In the genomic region with DNA sequence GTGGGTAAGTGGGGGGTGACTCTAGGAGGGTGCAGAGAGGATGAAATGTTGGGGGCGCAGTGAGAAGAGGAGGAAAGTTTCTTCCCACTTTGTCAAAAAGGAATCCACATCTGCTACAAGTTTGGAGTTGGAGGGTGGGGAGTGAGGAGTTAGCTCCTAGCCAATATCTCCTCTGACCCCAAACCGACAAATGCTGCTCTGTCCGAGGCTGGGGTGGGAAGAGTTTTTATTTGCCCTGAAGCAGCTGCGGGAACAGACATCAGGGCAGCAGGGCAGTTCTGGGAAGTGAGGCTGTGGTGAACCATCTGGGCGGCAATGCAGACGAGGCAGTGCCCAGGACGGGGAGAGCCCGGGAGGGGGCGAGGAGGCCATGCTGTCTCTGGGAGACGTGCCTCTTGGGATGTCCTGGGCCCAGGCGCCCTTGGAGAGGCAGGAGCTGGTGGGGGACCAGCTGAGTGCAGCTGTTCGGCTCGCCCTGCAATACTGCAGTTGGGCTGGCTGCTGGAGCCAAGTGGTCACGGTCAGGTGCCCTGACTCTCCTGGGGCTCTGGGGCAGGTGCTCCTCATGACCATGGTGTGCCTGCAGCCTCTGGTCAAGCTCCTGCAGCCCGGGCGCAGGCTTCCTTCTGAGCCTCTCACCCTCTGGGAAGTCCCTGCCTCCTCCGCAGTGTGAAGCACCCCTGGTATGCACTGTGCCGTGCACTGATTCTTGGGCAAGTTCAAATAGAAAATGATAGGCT, we compare ENCODE assay signal across 12 cellular contexts. TPM values are rescaled to one million over a fixed set of nuclear protein-coding genes. Genes with fewer than 3 reads are reported as not detected.
A peak's percentile ranks its signal among the peaks of the same experiment; 100 is the strongest.
DNase-seq lines count a peak whose midpoint lies in the region; ATAC-seq, FAIRE-seq and TF ChIP-seq lines count a peak whose summit lies in the region.
"Had no signal": no experiment of that assay in that cellular context is flagged by ENCODE, and none has a peak within 500 bp of the region (broad histone marks: within the 10 kb centered on the region; RNA-seq: fewer than 3 reads in every experiment).

No MANE protein-coding gene starts in this region.

- CTCF ChIA-PET in HepG2 (lab: Yijun Ruan, JAX; ENCODE audit: low intra/inter-chr PET ratio, low total read pairs): no interaction called here
- CTCF ChIA-PET in endothelial cell of umbilical vein (lab: Charles Lee): interaction anchor here (1.1 to 1.4 kb wide), 4 partner anchors 16 to 57 kb away, joined by 3 to 6 read pairs (median 3); no protein-coding TSS in a partner anchor

- TF ChIP-seq RAD21 in HepG2 (CRISPR knock-in tag; IDR thresholded peaks at IDR 0.05): no peak

- H3K36me3 Mint-ChIP-seq in nephron (ENCODE audit: low read depth): no peaks in the 10 kb centered on the region

- DNase-seq in HepG2 (ENCODE audit: low spot score) (no peak), right lobe of liver (no peak), endothelial cell of umbilical vein (ENCODE audit: low read depth, low spot score) (no peak), pancreas (no peak), kidney glomerular epithelial cell (lab: John Stamatoyannopoulos, UW) (no peak), hippocampal formation (lab: John Stamatoyannopoulos, UW) (no peak)
- DNase-seq: dorsolateral prefrontal cortex, mammary epithelial cell, NCI-H1105 had no signal

- 19% methylated on average over 15 of the region's 18 CpGs for WGBS in HepG2 (ENCODE audit: low lambda C conversion rate)
- 62% methylated on average over 4 of the region's 18 CpGs for WGBS in right lobe of liver (ENCODE audit: insufficient coverage, low coverage, low lambda C conversion rate, missing lambda C conversion rate)
- WGBS in pancreas, 2 donors: 65 to 66% methylated on average over 17 to 18 of the region's 18 CpGs

- H3K9me1 ChIP-seq in endothelial cell of umbilical vein (replicated peaks; ENCODE audit: control insufficient read depth, extremely low read depth, insufficient read depth, low read length): no peaks in the 10 kb centered on the region

- ATAC-seq in HepG2 (peak; percentile 31), right lobe of liver (no peak), pancreas (no peak), GM19395 (IDR thresholded peaks at IDR 0.05; ENCODE audit: unreplicated experiment) (no peak)
- ATAC-seq: SK-N-SH treated with all-trans-retinoic acid at 6 μM for 48 hours had no signal

- H4K20me1 ChIP-seq in HepG2 (ENCODE audit: insufficient read depth, low read length) (no peaks in the 10 kb centered on the region; the same call in 1 of the 2 replicates), endothelial cell of umbilical vein (replicated peaks; ENCODE audit: control insufficient read depth, extremely low read depth, insufficient read depth, low read length) (no peaks in the 10 kb centered on the region)

- H3K4me2 ChIP-seq in HepG2 (ENCODE audit: low read depth, low read length) (peak overlapping the region; percentile 61), endothelial cell of umbilical vein (ENCODE audit: insufficient read depth, low read length) (no peak overlapping the region)

- H3K4me3 Mint-ChIP-seq in nephron: peak overlapping the region; percentile 51 to 70 (median 52)

- POLR2A ChIA-PET in HepG2 (lab: Yijun Ruan, JAX) (interaction anchor here (1.0 to 2.6 kb wide), 5 partner anchors 9 to 56 kb away, joined by 3 to 8 read pairs (median 3); no protein-coding TSS in a partner anchor), endothelial cell of umbilical vein (lab: Charles Lee) (no interaction called here)

- H3K4me1 ChIP-seq in HepG2 (ENCODE audit: insufficient read depth, low read length): peaks cover 32% of the 10 kb centered on the region
- peaks cover 0 to 7% (median 0%) of the 10 kb centered on the region in 4 donors for H3K4me1 ChIP-seq in right lobe of liver
- peaks cover 10% of the 10 kb centered on the region for H3K4me1 ChIP-seq in endothelial cell of umbilical vein (ENCODE audit: control insufficient read depth, extremely low read depth, insufficient read depth, low read length)
- no peaks in the 10 kb centered on the region for H3K4me1 ChIP-seq in pancreas

- TF ChIP-seq POLR2A in HepG2 (IDR thresholded peaks at IDR 0.05; ENCODE audit: insufficient read depth in 1 of 2, low read depth in 2 of 2, low read length in 2 of 2) (no peak), right lobe of liver (IDR thresholded peaks at IDR 0.05) (no peak), endothelial cell of umbilical vein (IDR thresholded peaks at IDR 0.05; ENCODE audit: low read depth, low read length) (no peak)

- dilution Hi-C loops in endothelial cell of umbilical vein (cut with MboI; ENCODE audit: extremely low pct_ligation_motif_present, low sequenced_read_pairs): no loop called here

- H3K4me3 ChIP-seq in HepG2 (replicated peaks in 1 of 3; ENCODE audit: insufficient read depth in 1 of 3, low read depth in 2 of 3, low read length in 3 of 3) (peak overlapping the region in 2 of 3 experiments; percentile 1 to 49; a peak in 1 of 6 replicates), right lobe of liver (no peak overlapping the region), endothelial cell of umbilical vein (replicated peaks in 1 of 3; ENCODE audit: insufficient read depth in 1 of 3, low read depth in 1 of 3, low read length in 3 of 3) (no peak overlapping the region), pancreas (no peak overlapping the region)
- H3K4me3 ChIP-seq: dorsolateral prefrontal cortex had no signal

- TF ChIP-seq CTCF in HepG2 (CRISPR knock-in tag; IDR thresholded peaks at IDR 0.05) (no peak), right lobe of liver (IDR thresholded peaks at IDR 0.05) (no peak), endothelial cell of umbilical vein (IDR thresholded peaks at IDR 0.05; ENCODE audit: extremely low read depth in 1 of 2, insufficient read depth in 1 of 2, low read depth in 1 of 2, low read length in 2 of 2) (no peak), nephron (IDR thresholded peaks at IDR 0.05; ENCODE audit: unreplicated experiment in 3 of 3) (no peak), pancreas (IDR thresholded peaks at IDR 0.05) (no peak)

- FAIRE-seq in HepG2 (lab: Jason Lieb, UNC) (no peak), endothelial cell of umbilical vein (lab: Jason Lieb, UNC) (no peak), pancreas (lab: Jason Lieb, UNC) (no peak)

- H3K27me3 Mint-ChIP-seq in nephron (ENCODE audit: low read depth): peaks cover 4% of the 10 kb centered on the region

- intact Hi-C loops in HepG2 (cut with micrococcal nuclease; ENCODE audit: unreplicated experiment) (no loop called here), right lobe of liver (cut with DNase I) (loop anchor here in 1 of 2 donors (5.0 kb wide), 1 partner anchor 56 kb away; no protein-coding TSS in a partner anchor), endothelial cell of umbilical vein (cut with micrococcal nuclease) (no loop called here), pancreas (cut with DNase I) (no loop called here)

- in situ Hi-C loops in HepG2 (cut with HindIII; ENCODE audit: extremely low pct_ligation_motif_present, low pct_unique_long_range_greater_than_20kb): no loop called here

- no peak overlapping the region for H3K27ac ChIP-seq in HepG2 (ENCODE audit: extremely low read length, insufficient read depth, low read length)
- H3K27ac ChIP-seq in right lobe of liver: peak overlapping the region in 1 of 3 donors; percentile 28
- H3K27ac ChIP-seq in endothelial cell of umbilical vein (ENCODE audit: insufficient read depth, low read depth, low read length): no peak overlapping the region
- no peak overlapping the region for H3K27ac ChIP-seq in pancreas

- H2AFZ ChIP-seq in HepG2 (ENCODE audit: low read length) (no peak overlapping the region), endothelial cell of umbilical vein (ENCODE audit: low read depth, low read length) (peak overlapping the region; percentile 53)

- no peaks in the 10 kb centered on the region for H3K79me2 ChIP-seq in HepG2 (ENCODE audit: insufficient read depth, low read length)
- no peaks in the 10 kb centered on the region for H3K79me2 ChIP-seq in endothelial cell of umbilical vein (ENCODE audit: control insufficient read depth, insufficient read depth, low read length)

- H3K4me1 Mint-ChIP-seq in nephron: peaks cover 32% of the 10 kb centered on the region

- H3K9me3 ChIP-seq in HepG2 (ENCODE audit: low read length): no peaks in the 10 kb centered on the region
- no peaks in the 10 kb centered on the region for H3K9me3 ChIP-seq in right lobe of liver
- no peaks in the 10 kb centered on the region for H3K9me3 ChIP-seq in endothelial cell of umbilical vein (replicated peaks; ENCODE audit: control insufficient read depth, insufficient read depth, low read length)
- no peaks in the 10 kb centered on the region for H3K9me3 ChIP-seq in pancreas

- H3K27me3 ChIP-seq in HepG2 (ENCODE audit: control insufficient read depth in 1 of 2, insufficient read depth in 2 of 2, low read length in 2 of 2) (peaks cover 20 to 82% of the 10 kb centered on the region in 2 experiments), right lobe of liver (no peaks in the 10 kb centered on the region), endothelial cell of umbilical vein (ENCODE audit: control insufficient read depth in 2 of 2, insufficient read depth in 2 of 2, low read length in 2 of 2) (no peaks in the 10 kb centered on the region), pancreas (no peaks in the 10 kb centered on the region)

- H3K27ac Mint-ChIP-seq in nephron: peak overlapping the region; percentile 97 to 98 (median 97)

- BruUV-seq in HepG2 (replicated peaks; lab: Mats Ljungman, UMichigan) (no TSS peak), endothelial cell of umbilical vein (replicated peaks; lab: Mats Ljungman, UMichigan) (no TSS peak)

- no peak overlapping the region for H3K9ac ChIP-seq in HepG2 (ENCODE audit: insufficient read depth, low read depth, low read length)
- H3K9ac ChIP-seq in endothelial cell of umbilical vein (replicated peaks; ENCODE audit: extremely low read depth, insufficient read depth, low read length): no peak overlapping the region

- no peak for TF ChIP-seq EP300 in HepG2 (IDR thresholded peaks at IDR 0.05; ENCODE audit: low read depth in 2 of 2, low read length in 2 of 2)
- no peak for TF ChIP-seq EP300 in HepG2 (CRISPR knock-in tag; IDR thresholded peaks at IDR 0.05; ENCODE audit: borderline replicate concordance)

- H3K9me3 Mint-ChIP-seq in nephron: no peaks in the 10 kb centered on the region

- H3K36me3 ChIP-seq in HepG2 (replicated peaks in 1 of 2; ENCODE audit: control insufficient read depth in 1 of 2, insufficient read depth in 2 of 2, low read length in 2 of 2): no peaks in the 10 kb centered on the region
- H3K36me3 ChIP-seq in right lobe of liver: no peaks in the 10 kb centered on the region
- H3K36me3 ChIP-seq in endothelial cell of umbilical vein (ENCODE audit: control insufficient read depth in 2 of 2, extremely low read depth in 1 of 2, insufficient read depth in 2 of 2, low read length in 2 of 2): no peaks in the 10 kb centered on the region
- H3K36me3 ChIP-seq in pancreas: no peaks in the 10 kb centered on the region

RNA-seq across cellular contexts. Expression of a gene that starts 6.4 kb away (rescaled TPM):
- total RNA-seq in HepG2 (2016; rRNA removed; fragmentation: Illumina TruSeq; extraction: Trizol): 0.66 and 0.77 TPM in 2 replicates
- total RNA-seq in HepG2 (2016; cell fraction: cytosol; rRNA removed; fragmentation: Illumina TruSeq; extraction: Trizol; ENCODE audit: low read depth): 0.30 and 0.35 TPM in 2 replicates
- 0.59 and 0.95 TPM in 2 replicates for total RNA-seq in HepG2 (2016; cell fraction: insoluble cytoplasmic fraction; rRNA removed; fragmentation: Illumina TruSeq; extraction: Trizol)
- 0.83 and 0.93 TPM in 2 replicates for total RNA-seq in HepG2 (2016; cell fraction: membrane; rRNA removed; fragmentation: Illumina TruSeq; extraction: Trizol)
- 0.66 and 1.2 TPM in 2 replicates for total RNA-seq in HepG2 (2016; cell fraction: nucleus; rRNA removed; fragmentation: Illumina TruSeq; extraction: Trizol)
- 2.4 and 3.2 TPM in 2 replicates for polyA plus RNA-seq in HepG2 (2011; rRNA removed)
- polyA plus RNA-seq in HepG2 (2011; cell fraction: cytosol; rRNA removed): 2.4 and 2.6 TPM in 2 replicates
- 4.1 and 5.9 TPM in 2 replicates for polyA plus RNA-seq in HepG2 (2011; cell fraction: nucleus; rRNA removed)
- polyA plus RNA-seq in HepG2 (2012): 0.94 and 3.5 TPM in 2 replicates
- 0.05 and 0.10 TPM in 2 replicates for polyA plus RNA-seq in HepG2 (2016; cell fraction: cytosol; fragmentation: Illumina TruSeq; extraction: Trizol; ENCODE audit: low read depth)
- polyA plus RNA-seq in HepG2 (2016; cell fraction: insoluble cytoplasmic fraction; fragmentation: Illumina TruSeq; extraction: Trizol; ENCODE audit: low read depth): 0.32 and 0.52 TPM in 2 replicates
- polyA plus RNA-seq in HepG2 (2016; cell fraction: membrane; fragmentation: Illumina TruSeq; extraction: Trizol; ENCODE audit: low read depth): 0.27 and 0.28 TPM in 2 replicates
- 1.1 and 1.3 TPM in 2 replicates for polyA plus RNA-seq in HepG2 (2016; cell fraction: nucleus; fragmentation: Illumina TruSeq; extraction: Trizol; ENCODE audit: insufficient read depth, low read depth)
- polyA minus RNA-seq in HepG2 (2011; rRNA and poly(A)+ RNA removed; ENCODE audit: low replicate concordance): 11.0 and 18.7 TPM in 2 replicates
- 6.9 and 7.9 TPM in 2 replicates for polyA minus RNA-seq in HepG2 (2011; cell fraction: cytosol; rRNA and poly(A)+ RNA removed)
- polyA minus RNA-seq in HepG2 (2011; cell fraction: nucleus; rRNA and poly(A)+ RNA removed): 3.5 and 5.2 TPM in 2 replicates
- total RNA-seq in right lobe of liver: 10 to 100 TPM in 4 of 6 experiments, 1 to 10 TPM in 2; 1.2 to 87.3 (median 24.1) TPM
- total RNA-seq in endothelial cell of umbilical vein: 13.6 and 14.3 TPM in 2 replicates
- 6.2 and 6.6 TPM in 2 replicates for polyA plus RNA-seq in endothelial cell of umbilical vein
- polyA plus RNA-seq in endothelial cell of umbilical vein (2011; cell fraction: cytosol; rRNA removed): 5.3 and 7.9 TPM in 2 replicates
- 15.2 and 19.0 TPM in 2 replicates for polyA plus RNA-seq in endothelial cell of umbilical vein (2011; cell fraction: nucleus; rRNA removed)
- 12.2 and 14.3 TPM in 2 replicates for polyA plus RNA-seq in endothelial cell of umbilical vein (2012)
- polyA minus RNA-seq in endothelial cell of umbilical vein: 7.8 and 10.9 TPM in 2 replicates
- polyA minus RNA-seq in endothelial cell of umbilical vein (2011; cell fraction: cytosol; rRNA and poly(A)+ RNA removed): 31.0 TPM
- 7.3 and 17.4 TPM in 2 replicates for polyA minus RNA-seq in endothelial cell of umbilical vein (2011; cell fraction: nucleus; rRNA and poly(A)+ RNA removed)
- 10 to 100 TPM in 4 of 6 donors, 1 to 10 TPM in 2; 5.7 to 32.6 (median 18.0) TPM for total RNA-seq in pancreas
- polyA plus RNA-seq in pancreas: 10 to 100 TPM; 28.5 to 53.3 TPM

RNA-seq across cellular contexts. Expression of a gene that starts 12.2 kb away (rescaled TPM):
- total RNA-seq in HepG2 (2016; rRNA removed; fragmentation: Illumina TruSeq; extraction: Trizol) (18.8 and 25.9 TPM in 2 replicates), right lobe of liver (10 to 100 TPM in 5 of 6 experiments, 1 to 10 TPM in 1; 8.8 to 17.5 (median 13.4) TPM), endothelial cell of umbilical vein (55.6 and 66.0 TPM in 2 replicates), pancreas (10 to 100 TPM; 11.2 to 21.9 (median 13.4) TPM)
- total RNA-seq in HepG2 (2016; cell fraction: cytosol; rRNA removed; fragmentation: Illumina TruSeq; extraction: Trizol; ENCODE audit: low read depth): 10.8 and 10.9 TPM in 2 replicates
- 14.8 and 27.5 TPM in 2 replicates for total RNA-seq in HepG2 (2016; cell fraction: insoluble cytoplasmic fraction; rRNA removed; fragmentation: Illumina TruSeq; extraction: Trizol)
- 11.3 and 11.9 TPM in 2 replicates for total RNA-seq in HepG2 (2016; cell fraction: membrane; rRNA removed; fragmentation: Illumina TruSeq; extraction: Trizol)
- 27.4 and 30.7 TPM in 2 replicates for total RNA-seq in HepG2 (2016; cell fraction: nucleus; rRNA removed; fragmentation: Illumina TruSeq; extraction: Trizol)
- polyA plus RNA-seq in HepG2 (2011; rRNA removed) (31.5 and 42.3 TPM in 2 replicates), endothelial cell of umbilical vein (48.4 and 50.8 TPM in 2 replicates), pancreas (10 to 100 TPM; 17.2 to 22.7 TPM)
- 30.6 and 33.0 TPM in 2 replicates for polyA plus RNA-seq in HepG2 (2011; cell fraction: cytosol; rRNA removed)
- 151 and 153 TPM in 2 replicates for polyA plus RNA-seq in HepG2 (2011; cell fraction: nucleus; rRNA removed)
- 18.3 and 27.7 TPM in 2 replicates for polyA plus RNA-seq in HepG2 (2012)
- polyA plus RNA-seq in HepG2 (2016; cell fraction: cytosol; fragmentation: Illumina TruSeq; extraction: Trizol; ENCODE audit: low read depth): 2.9 and 3.9 TPM in 2 replicates
- 12.8 and 16.5 TPM in 2 replicates for polyA plus RNA-seq in HepG2 (2016; cell fraction: insoluble cytoplasmic fraction; fragmentation: Illumina TruSeq; extraction: Trizol; ENCODE audit: low read depth)
- 6.1 and 6.7 TPM in 2 replicates for polyA plus RNA-seq in HepG2 (2016; cell fraction: membrane; fragmentation: Illumina TruSeq; extraction: Trizol; ENCODE audit: low read depth)
- 50.4 and 56.8 TPM in 2 replicates for polyA plus RNA-seq in HepG2 (2016; cell fraction: nucleus; fragmentation: Illumina TruSeq; extraction: Trizol; ENCODE audit: insufficient read depth, low read depth)
- polyA minus RNA-seq in HepG2 (2011; rRNA and poly(A)+ RNA removed; ENCODE audit: low replicate concordance): 49.2 and 54.3 TPM in 2 replicates
- 13.6 and 15.2 TPM in 2 replicates for polyA minus RNA-seq in HepG2 (2011; cell fraction: cytosol; rRNA and poly(A)+ RNA removed)
- polyA minus RNA-seq in HepG2 (2011; cell fraction: nucleus; rRNA and poly(A)+ RNA removed): 58.3 and 63.7 TPM in 2 replicates
- 28.4 and 36.1 TPM in 2 replicates for polyA plus RNA-seq in endothelial cell of umbilical vein (2011; cell fraction: cytosol; rRNA removed)
- polyA plus RNA-seq in endothelial cell of umbilical vein (2011; cell fraction: nucleus; rRNA removed): 195 and 203 TPM in 2 replicates
- 30.2 and 34.0 TPM in 2 replicates for polyA plus RNA-seq in endothelial cell of umbilical vein (2012)
- polyA minus RNA-seq in endothelial cell of umbilical vein: 62.5 and 77.9 TPM in 2 replicates
- polyA minus RNA-seq in endothelial cell of umbilical vein (2011; cell fraction: cytosol; rRNA and poly(A)+ RNA removed): 31.2 TPM
- polyA minus RNA-seq in endothelial cell of umbilical vein (2011; cell fraction: nucleus; rRNA and poly(A)+ RNA removed): 72.4 and 73.4 TPM in 2 replicates

Comparison
In these comparisons a context has a peak if more than half of its experiments do, and no peak if none do; other contexts are left out.
1. H3K4me3 ChIP-seq: peak in HepG2 (2 of 3); none in right lobe of liver (0 of 3), endothelial cell of umbilical vein (0 of 3) and pancreas (0 of 4).